ENCODE assay signal across 1 cellular context in genomic region chr1:160309183-160309535, GRCh38.
A peak's percentile ranks its signal among the peaks of the same experiment; 100 is the strongest.
TF ChIP-seq lines count a peak whose summit lies in the region.

No MANE protein-coding gene starts in this region.

TF ChIP-seq in IMR-90, 13 proteins besides CTCF, POLR2A, EP300 and RAD21:
- TF ChIP-seq MXI1 (IDR thresholded peaks at IDR 0.05; ENCODE audit: borderline replicate concordance, low read depth, low read length) = no peak
- TF ChIP-seq CEBPB (IDR thresholded peaks at IDR 0.05; ENCODE audit: low read depth, low read length) = 0 out of 2 replicates have a peak, but pooled peaks have one; percentile 3
